ENCODE assay signal across 8 cellular contexts in genomic region chr17:75456417-75457046, GRCh38. TPM values are rescaled to one million over a fixed set of nuclear protein-coding genes. Genes with fewer than 3 reads are reported as not detected.
A peak's percentile ranks its signal among the peaks of the same experiment; 100 is the strongest.
DNase-seq lines count a peak whose midpoint lies in the region; ATAC-seq, FAIRE-seq and TF ChIP-seq lines count a peak whose summit lies in the region.

TMEM94 (plus strand) TSS chr17:75456635; CDS start chr17:75471906, 15,271 bp downstream.

- peaks cover 8% of the 10 kb centered on the region for H3K4me1 ChIP-seq in ACC112 (ENCODE audit: control insufficient read depth, insufficient read depth, low read length, unreplicated experiment)
- peaks cover 6% of the 10 kb centered on the region for H3K4me1 ChIP-seq in mammary epithelial cell (ENCODE audit: insufficient read depth, low read length)
- peaks cover 3 to 15% of the 10 kb centered on the region in 2 donors for H3K4me1 ChIP-seq in small intestine (ENCODE audit: control insufficient read depth in 2 of 2, insufficient read depth in 1 of 2, low read depth in 1 of 2, low read length in 1 of 2)

- CTCF ChIA-PET in mammary epithelial cell (lab: Charles Lee; ENCODE audit: low non-redundant PET), result interaction anchor here (0.7 kb wide), 1 partner anchor 30 kb away, joined by 6 read pairs; no protein-coding TSS in a partner anchor

- DNase-seq in NCI-H2227 (lab: John Stamatoyannopoulos, UW; ENCODE audit: unreplicated experiment) (peak; percentile 99), WERI-Rb-1 (peak; percentile 98), mammary epithelial cell (peak; percentile 96), iPS-NIHi11 (ENCODE audit: low spot score) (peak; percentile 94), small intestine (peak; percentile 98)

- H3K27me3 ChIP-seq in ACC112 (ENCODE audit: insufficient read depth, low read length), result no peaks in the 10 kb centered on the region
- no peaks in the 10 kb centered on the region for H3K27me3 ChIP-seq in WERI-Rb-1 (ENCODE audit: insufficient read depth, low read depth, severe bottlenecking)
- H3K27me3 ChIP-seq in mammary epithelial cell (ENCODE audit: insufficient read depth, low read length), result no peaks in the 10 kb centered on the region
- H3K27me3 ChIP-seq in small intestine (ENCODE audit: control insufficient read depth in 2 of 2, insufficient read depth in 2 of 2, low read length in 2 of 2), result no peaks in the 10 kb centered on the region

- dilution Hi-C loops in mammary epithelial cell (cut with HindIII; ENCODE audit: low sequenced_read_pairs), result no loop called here

- ATAC-seq in GM18870 (IDR thresholded peaks at IDR 0.05; ENCODE audit: unreplicated experiment) (peak; percentile 90), HG03135 (IDR thresholded peaks at IDR 0.05; ENCODE audit: unreplicated experiment) (peak; percentile 92)

- intact Hi-C loops in mammary epithelial cell (cut with micrococcal nuclease), result loop anchor here (1.0 to 2.0 kb wide), 2 partner anchors 30 to 59 kb away; partner anchors contain the start of gene CASKIN2

- peaks cover 8% of the 10 kb centered on the region for H3K79me2 ChIP-seq in ACC112 (ENCODE audit: control insufficient read depth, insufficient read depth, low read length, unreplicated experiment)
- peaks cover 10% of the 10 kb centered on the region for H3K79me2 ChIP-seq in mammary epithelial cell (ENCODE audit: insufficient read depth, low read length)

- H2AFZ ChIP-seq in ACC112 (ENCODE audit: low read length, unreplicated experiment) (peak within 1 kb of the TSS; percentile 99), mammary epithelial cell (ENCODE audit: low read depth, low read length) (peak within 1 kb of the TSS; percentile 98)

- H3K4me2 ChIP-seq in mammary epithelial cell (ENCODE audit: insufficient read depth, low read depth, low read length), result peak within 1 kb of the TSS; percentile 97

- TF ChIP-seq CTCF in WERI-Rb-1 (IDR thresholded peaks at IDR 0.05; ENCODE audit: low read depth, low read length) (no peak), mammary epithelial cell (conservative IDR thresholded peaks at IDR 0.05 in 1 of 2, IDR thresholded peaks at IDR 0.05 in 1 of 2; ENCODE audit: extremely low read depth in 1 of 2, insufficient read depth in 1 of 2, low read depth in 1 of 2, low read length in 2 of 2) (no peak)

- peak within 1 kb of the TSS; percentile 91 for H3K9ac ChIP-seq in mammary epithelial cell (ENCODE audit: insufficient read depth, low read length)

- FAIRE-seq in small intestine (lab: Jason Lieb, UNC), result no peak

- H3K36me3 ChIP-seq in ACC112 (ENCODE audit: insufficient read depth, low read length), result no peaks in the 10 kb centered on the region
- no peaks in the 10 kb centered on the region for H3K36me3 ChIP-seq in WERI-Rb-1
- H3K36me3 ChIP-seq in mammary epithelial cell (ENCODE audit: insufficient read depth, low read length), result no peaks in the 10 kb centered on the region
- no peaks in the 10 kb centered on the region for H3K36me3 ChIP-seq in small intestine (ENCODE audit: control insufficient read depth in 2 of 2, insufficient read depth in 2 of 2, low read length in 2 of 2)

- H3K4me3 ChIP-seq in ACC112 (ENCODE audit: low read depth, low read length), result peak within 1 kb of the TSS; percentile 93
- peak within 1 kb of the TSS; percentile 72 for H3K4me3 ChIP-seq in WERI-Rb-1 (ENCODE audit: low read depth, low read length)
- peak within 1 kb of the TSS; percentile 79 to 91 (median 90) for H3K4me3 ChIP-seq in mammary epithelial cell (replicated peaks in 1 of 3; ENCODE audit: insufficient read depth in 1 of 3, low read depth in 2 of 3, low read length in 3 of 3)
- peak within 1 kb of the TSS; percentile 60 to 88 for H3K4me3 ChIP-seq in small intestine (ENCODE audit: low read depth in 1 of 2, low read length in 2 of 2)

- H3K27ac ChIP-seq in ACC112 (ENCODE audit: low read depth, low read length) (peak within 1 kb of the TSS; percentile 38), WERI-Rb-1 (peak within 1 kb of the TSS; percentile 87), mammary epithelial cell (ENCODE audit: insufficient read depth, low read depth, low read length) (peak within 1 kb of the TSS; percentile 64), small intestine (ENCODE audit: low read depth in 1 of 2, low read length in 1 of 2) (peak within 1 kb of the TSS; percentile 80 to 91)

- in situ Hi-C loops in mammary epithelial cell (cut with MboI; ENCODE audit: low sequenced_read_pairs in 2 of 2), result no loop called here

- 2% methylated on average over 15 of the region's 33 CpGs for WGBS in mammary epithelial cell (ENCODE audit: low coverage, missing lambda C conversion rate)
- WGBS in small intestine, 3 donors, result 0 to 1% (median 1%) methylated on average over 30 to 33 of the region's 33 CpGs

- BruUV-seq in mammary epithelial cell (replicated peaks; lab: Mats Ljungman, UMichigan), result no TSS peak

- H3K9me3 ChIP-seq in WERI-Rb-1 (ENCODE audit: severe bottlenecking), result no peaks in the 10 kb centered on the region
- H3K9me3 ChIP-seq in mammary epithelial cell (replicated peaks; ENCODE audit: insufficient read depth, low read length), result no peaks in the 10 kb centered on the region
- H3K9me3 ChIP-seq in small intestine (ENCODE audit: control insufficient read depth, low read depth), result no peaks in the 10 kb centered on the region

- H4K20me1 ChIP-seq in mammary epithelial cell (ENCODE audit: insufficient read depth, low read length), result no peaks in the 10 kb centered on the region

RNA-seq across cellular contexts. Expression of gene TMEM94, which starts in this region (rescaled TPM):
- total RNA-seq in mammary epithelial cell, result 10 to 100 TPM; 23.0 to 42.3 TPM
- polyA plus RNA-seq in mammary epithelial cell (30.7 TPM), small intestine (10 to 100 TPM; 41.8 to 87.7 (median 57.3) TPM)
- polyA minus RNA-seq in mammary epithelial cell, result 161 TPM

Comparison
In these comparisons a context has a peak if more than half of its experiments do, and no peak if none do; other contexts are left out.
1. Peak in every context shown above with its lines: DNase-seq, ATAC-seq, H3K4me3 ChIP-seq and H3K27ac ChIP-seq.